ENCODE assay signal across 2 cellular contexts in genomic region chr4:173177232-173177631, GRCh38.
TF ChIP-seq lines count a peak whose summit lies in the region.

No MANE protein-coding gene starts in this region.

TF ChIP-seq in GM23338, 12 proteins besides CTCF, POLR2A, EP300 and RAD21:
- TF ChIP-seq EZH2phosphoT487 (IDR thresholded peaks at IDR 0.05; ENCODE audit: unreplicated experiment) (no peak), EZH2 (IDR thresholded peaks at IDR 0.05; ENCODE audit: low read depth, unreplicated experiment) (no peak), POLR2AphosphoS5 (IDR thresholded peaks at IDR 0.05; ENCODE audit: low read depth) (no peak), ZNF114 (CRISPR knock-in tag; IDR thresholded peaks at IDR 0.05) (no peak), CREB1 (CRISPR knock-in tag; IDR thresholded peaks at IDR 0.05; ENCODE audit: low read depth) (no peak), JUNB (IDR thresholded peaks at IDR 0.05; ENCODE audit: unreplicated experiment) (no peak)

TF ChIP-seq in H1, 55 proteins besides CTCF, POLR2A, EP300 and RAD21:
- TF ChIP-seq JUND (IDR thresholded peaks at IDR 0.05; ENCODE audit: low read length) (no peak), KDM1A (IDR thresholded peaks at IDR 0.05; ENCODE audit: borderline replicate concordance, low read length) (no peak), FOSL1 (IDR thresholded peaks at IDR 0.05; ENCODE audit: insufficient read depth, low read depth, low read length) (no peak), RNF2 (IDR thresholded peaks at IDR 0.05; ENCODE audit: borderline replicate concordance, low read depth, low read length, missing control alignments, poor library complexity, severe bottlenecking) (no peak), RFX5 (IDR thresholded peaks at IDR 0.05; ENCODE audit: borderline replicate concordance, low read depth, low read length) (no peak), GTF2F1 (IDR thresholded peaks at IDR 0.05; ENCODE audit: borderline replicate concordance, low read depth, low read length) (no peak), SAP30 (IDR thresholded peaks at IDR 0.05; ENCODE audit: insufficient read depth, insufficient replicate concordance, low read length) (no peak), TAF1 (IDR thresholded peaks at IDR 0.05; ENCODE audit: low read depth, low read length) (no peak), HDAC6 (IDR thresholded peaks at IDR 0.05; ENCODE audit: low read depth, low read length) (no peak), NANOG (IDR thresholded peaks at IDR 0.05; ENCODE audit: insufficient read depth, low read depth, low read length, poor library complexity, severe bottlenecking) (no peak), TCF12 (IDR thresholded peaks at IDR 0.05; ENCODE audit: low read depth, low read length) (no peak), SIX5 (IDR thresholded peaks at IDR 0.05; ENCODE audit: low read depth, low read length) (no peak), BACH1 (IDR thresholded peaks at IDR 0.05; ENCODE audit: low read length) (no peak), TEAD4 (IDR thresholded peaks at IDR 0.05; ENCODE audit: low read depth, low read length) (no peak), BRCA1 (IDR thresholded peaks at IDR 0.05; ENCODE audit: low read depth, low read length) (no peak), GABPA (IDR thresholded peaks at IDR 0.05; ENCODE audit: borderline replicate concordance, insufficient read depth, low read length) (no peak), ZNF274 (IDR thresholded peaks at IDR 0.05; ENCODE audit: borderline replicate concordance, extremely low read depth, low read length) (no peak)
- TF ChIP-seq, protein P1, sequence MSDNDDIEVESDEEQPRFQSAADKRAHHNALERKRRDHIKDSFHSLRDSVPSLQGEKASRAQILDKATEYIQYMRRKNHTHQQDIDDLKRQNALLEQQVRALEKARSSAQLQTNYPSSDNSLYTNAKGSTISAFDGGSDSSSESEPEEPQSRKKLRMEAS (IDR thresholded peaks at IDR 0.05): no peak
- TF ChIP-seq, protein P2, sequence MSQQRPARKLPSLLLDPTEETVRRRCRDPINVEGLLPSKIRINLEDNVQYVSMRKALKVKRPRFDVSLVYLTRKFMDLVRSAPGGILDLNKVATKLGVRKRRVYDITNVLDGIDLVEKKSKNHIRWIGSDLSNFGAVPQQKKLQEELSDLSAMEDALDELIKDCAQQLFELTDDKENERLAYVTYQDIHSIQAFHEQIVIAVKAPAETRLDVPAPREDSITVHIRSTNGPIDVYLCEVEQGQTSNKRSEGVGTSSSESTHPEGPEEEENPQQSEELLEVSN (IDR thresholded peaks at IDR 0.05): no peak
